ENCODE assay signal across 13 cellular contexts in genomic region chr1:23416964-23417363, GRCh38. TPM values are rescaled to one million over a fixed set of nuclear protein-coding genes. Genes with fewer than 3 reads are reported as not detected.
"Had no signal": no experiment of that assay in that cellular context is flagged by ENCODE, and none has a peak within 500 bp of the region (broad histone marks: within the 10 kb centered on the region; RNA-seq: fewer than 3 reads in every experiment).

No MANE protein-coding gene starts in this region.

- H3K4me3 ChIP-seq: MG63, SJCRH30 had no signal

- H3K9me3 ChIP-seq: MG63, SJCRH30 had no signal

- DNase-seq: Karpas-422, KG1, MG63, NCI-H1092, NCI-H1417 treated with DMSO at 0.1 percent for 48 hours, NCI-H146, NCI-H1930, NCI-H2107, NCI-H2227 treated with DMSO at 0.1 percent for 48 hours had no signal

- FAIRE-seq: HTR-8/SVneo, RCC 7860 had no signal

- H3K36me3 ChIP-seq: MG63, SJCRH30 had no signal

- H3K27me3 ChIP-seq: MG63, SJCRH30 had no signal

- H3K27ac ChIP-seq: HL-60, SJCRH30 had no signal

RNA-seq across cellular contexts. Expression of gene TCEA3, which starts 7.6 kb away (rescaled TPM):
- total RNA-seq: SJCRH30 had no signal
